Comparison of ENCODE assay signal across 10 cellular contexts in genomic region chr17:57294629-57295501, GRCh38. TPM values are rescaled to one million over a fixed set of nuclear protein-coding genes. Genes with fewer than 3 reads are reported as not detected.
A peak's percentile ranks its signal among the peaks of the same experiment; 100 is the strongest.
DNase-seq lines count a peak whose midpoint lies in the region; ATAC-seq and TF ChIP-seq lines count a peak whose summit lies in the region.
"Had no signal": no experiment of that assay in that cellular context is flagged by ENCODE, and none has a peak within 500 bp of the region (broad histone marks: within the 10 kb centered on the region; RNA-seq: fewer than 3 reads in every experiment).

No MANE protein-coding gene starts in this region.

- intact Hi-C loops in breast epithelium (cut with DNase I; ENCODE audit: low total_unique reads) = no loop called here
- intact Hi-C loops in body of pancreas (cut with DNase I) = no loop called here

- DNase-seq in Jurkat, Clone E6-1 (ENCODE audit: low read depth, low spot score) = peak; percentile 40
- DNase-seq in RKO (ENCODE audit: low spot score) = peak; percentile 4
- no peak for DNase-seq in breast epithelium (ENCODE audit: low spot score in 2 of 2)
- no peak for DNase-seq in body of pancreas

- peak overlapping the region; percentile 35 to 48 for H3K27ac ChIP-seq in breast epithelium
- peak overlapping the region; percentile 83 for H3K27ac ChIP-seq in skeletal muscle tissue (ENCODE audit: low read depth, low read length)
- peak overlapping the region in 1 of 4 donors; percentile 56 for H3K27ac ChIP-seq in body of pancreas
- H3K27ac ChIP-seq: HL-60, thoracic aorta had no signal

- H3K9me3 ChIP-seq in breast epithelium (no peaks in the 10 kb centered on the region), skeletal muscle tissue (ENCODE audit: control insufficient read depth in 3 of 3, low read length in 3 of 3) (no peaks in the 10 kb centered on the region), body of pancreas (no peaks in the 10 kb centered on the region)
- H3K9me3 ChIP-seq: thoracic aorta had no signal

- H3K4me3 ChIP-seq in Jurkat, Clone E6-1 (ENCODE audit: low read length) = no peak overlapping the region
- H3K4me3 ChIP-seq in breast epithelium (no peak overlapping the region), skeletal muscle tissue (ENCODE audit: low read length in 3 of 3) (no peak overlapping the region), body of pancreas (no peak overlapping the region)
- H3K4me3 ChIP-seq: thoracic aorta had no signal

- no peaks in the 10 kb centered on the region for H3K27me3 ChIP-seq in breast epithelium
- no peaks in the 10 kb centered on the region for H3K27me3 ChIP-seq in skeletal muscle tissue (ENCODE audit: control insufficient read depth in 3 of 3, insufficient read depth in 3 of 3, low read length in 3 of 3)
- no peaks in the 10 kb centered on the region for H3K27me3 ChIP-seq in body of pancreas

- ATAC-seq in GM18861 (IDR thresholded peaks at IDR 0.05; ENCODE audit: unreplicated experiment) = no peak
- ATAC-seq in HG03565 (IDR thresholded peaks at IDR 0.05; ENCODE audit: unreplicated experiment) = no peak
- ATAC-seq in body of pancreas = no peak
- no peak for ATAC-seq in HG02759 (IDR thresholded peaks at IDR 0.05; ENCODE audit: unreplicated experiment)

- 76 to 82% methylated on average over 10 of the region's 10 CpGs for WGBS in body of pancreas, 2 donors

- TF ChIP-seq POLR2A in breast epithelium (IDR thresholded peaks at IDR 0.05) = no peak
- TF ChIP-seq POLR2A in body of pancreas (IDR thresholded peaks at IDR 0.05) = no peak

- H3K4me1 ChIP-seq in breast epithelium = peaks cover 0 to 10% of the 10 kb centered on the region in 2 donors
- H3K4me1 ChIP-seq in skeletal muscle tissue (ENCODE audit: control insufficient read depth in 3 of 3, insufficient read depth in 3 of 3, low read length in 3 of 3) = peaks cover 19 to 49% (median 43%) of the 10 kb centered on the region in 3 donors
- peaks cover 7% of the 10 kb centered on the region for H3K4me1 ChIP-seq in body of pancreas

- TF ChIP-seq CTCF in breast epithelium (IDR thresholded peaks at IDR 0.05) (no peak), body of pancreas (IDR thresholded peaks at IDR 0.05) (no peak)

- H3K9ac ChIP-seq in skeletal muscle tissue (ENCODE audit: low read depth in 1 of 3, low read length in 3 of 3) = peak overlapping the region in 1 of 3 donors; percentile 62

- no peaks in the 10 kb centered on the region for H3K36me3 ChIP-seq in breast epithelium
- peaks cover 0 to under 1% (median 0%) of the 10 kb centered on the region in 3 donors for H3K36me3 ChIP-seq in skeletal muscle tissue (ENCODE audit: control insufficient read depth in 3 of 3, insufficient read depth in 3 of 3, low read length in 3 of 3)
- H3K36me3 ChIP-seq in body of pancreas (replicated peaks in 1 of 2; ENCODE audit: insufficient read depth in 1 of 2, low read depth in 2 of 2) = no peaks in the 10 kb centered on the region
- H3K36me3 ChIP-seq: thoracic aorta had no signal

RNA-seq across cellular contexts. Expression of gene MSI2, which starts 38.5 kb away (rescaled TPM):
- polyA plus RNA-seq in Jurkat, Clone E6-1 (2012; ENCODE audit: insufficient read depth, insufficient read length) = 51.6 TPM
- total RNA-seq in breast epithelium = 10 to 100 TPM; 13.4 to 89.1 (median 71.1) TPM
- total RNA-seq in skeletal muscle tissue = 20.4 TPM
- total RNA-seq in body of pancreas = 10 to 100 TPM; 21.1 to 28.5 TPM

Comparison
In these comparisons a context has a peak if more than half of its experiments do, and no peak if none do; other contexts are left out.
1. DNase-seq: peak in Jurkat, Clone E6-1 (single experiment) and RKO (single experiment); none in breast epithelium (0 of 2) and body of pancreas (0 of 4).